In the genomic region with DNA sequence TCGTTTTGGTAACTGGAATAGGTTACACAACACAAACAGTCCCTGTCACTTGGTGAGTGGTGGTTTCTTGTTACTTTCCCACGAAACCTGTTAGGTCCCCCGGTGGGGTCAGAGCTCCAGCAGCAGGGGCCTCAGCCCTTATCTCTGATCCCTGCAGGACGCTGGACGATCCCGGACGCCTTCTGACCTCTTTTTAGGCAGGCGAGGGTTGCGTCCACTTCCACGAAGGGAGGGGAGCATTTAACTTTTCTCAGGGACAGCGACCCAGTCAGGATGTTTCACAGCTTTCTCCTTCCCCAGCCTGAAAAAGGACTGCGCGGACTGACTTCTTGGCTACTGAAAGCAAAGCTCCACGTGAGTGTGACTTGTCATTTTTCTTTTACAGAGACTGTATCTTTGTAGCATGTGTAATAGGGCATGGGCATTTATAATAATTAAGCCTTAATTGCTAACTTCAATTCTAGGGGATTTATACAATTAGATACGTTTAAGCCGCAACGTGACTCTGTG, we compare ENCODE assay signal across 8 cellular contexts. TPM values are rescaled to one million over a fixed set of nuclear protein-coding genes. Genes with fewer than 3 reads are reported as not detected.
DNase-seq lines count a peak whose midpoint lies in the region; ATAC-seq lines count a peak whose summit lies in the region.

No MANE protein-coding gene starts in this region.

- peak overlapping the region; percentile 58 for H3K27ac ChIP-seq in CD4-positive, CD25-positive, alpha-beta regulatory T cell (ENCODE audit: insufficient read depth, low read length, poor library complexity, severe bottlenecking)
- no peak overlapping the region for H3K27ac ChIP-seq in rectal smooth muscle tissue (ENCODE audit: low read depth, low read length)

- no peak overlapping the region for H3K9ac ChIP-seq in rectal smooth muscle tissue (ENCODE audit: low read length)

- peaks cover 0 to 4% (median 1%) of the 10 kb centered on the region in 7 donors for H3K9me3 Mint-ChIP-seq in CD4-positive, CD25-positive, alpha-beta regulatory T cell
- H3K9me3 Mint-ChIP-seq in activated T-cell treated with anti-CD3 and anti-CD28 coated beads, Interleukin-2, amount 50 U/mL, for 72 hours, result peaks cover 0 to 5% of the 10 kb centered on the region in 2 donors

- ATAC-seq in CD4-positive, CD25-positive, alpha-beta regulatory T cell (ENCODE audit: low read depth in 2 of 2), result no peak
- peak; percentile 10 for ATAC-seq in HG02642 (IDR thresholded peaks at IDR 0.05; ENCODE audit: poor library complexity, unreplicated experiment)
- peak; percentile 31 to 40 for ATAC-seq in activated T-cell treated with anti-CD3 and anti-CD28 coated beads, Interleukin-2, amount 50 U/mL, for 72 hours (replicated peaks in 1 of 2)
- ATAC-seq in left ventricle myocardium superior, result peak; percentile 44

- peak overlapping the region; percentile 82 for H3K4me3 ChIP-seq in CD4-positive, CD25-positive, alpha-beta regulatory T cell (ENCODE audit: low read depth, low read length)
- H3K4me3 ChIP-seq in rectal smooth muscle tissue (ENCODE audit: low read length), result peak overlapping the region; percentile 85

- peaks cover 31% of the 10 kb centered on the region for H3K36me3 Mint-ChIP-seq in CD4-positive, CD25-positive, alpha-beta regulatory T cell
- H3K36me3 Mint-ChIP-seq in activated T-cell treated with anti-CD3 and anti-CD28 coated beads, Interleukin-2, amount 50 U/mL, for 72 hours (ENCODE audit: insufficient read depth in 2 of 2), result peaks cover 22 to 24% of the 10 kb centered on the region in 2 donors

- no peak for DNase-seq in CD4-positive, CD25-positive, alpha-beta regulatory T cell
- peak in 1 of 2 donors; percentile 1 for DNase-seq in activated T-cell treated with anti-CD3 and anti-CD28 coated beads, Interleukin-2, amount 50 U/mL, for 72 hours
- DNase-seq in left ventricle myocardium superior, result no peak
- no peak for DNase-seq in SKM-1 treated with dmso at 0.1 percent for 144 hours (lab: John Stamatoyannopoulos, UW; ENCODE audit: unreplicated experiment)
- no peak for DNase-seq in putamen (ENCODE audit: low spot score)
- no peak for DNase-seq in ecto neural progenitor cell (ENCODE audit: low spot score)

- peak overlapping the region; percentile 93 to 97 (median 96) for H3K4me3 Mint-ChIP-seq in CD4-positive, CD25-positive, alpha-beta regulatory T cell
- peak overlapping the region; percentile 93 to 96 for H3K4me3 Mint-ChIP-seq in activated T-cell treated with anti-CD3 and anti-CD28 coated beads, Interleukin-2, amount 50 U/mL, for 72 hours

- H3K27me3 Mint-ChIP-seq in CD4-positive, CD25-positive, alpha-beta regulatory T cell, result peaks cover 4% of the 10 kb centered on the region
- no peaks in the 10 kb centered on the region for H3K27me3 Mint-ChIP-seq in activated T-cell treated with anti-CD3 and anti-CD28 coated beads, Interleukin-2, amount 50 U/mL, for 72 hours (ENCODE audit: low read depth)

- no peaks in the 10 kb centered on the region for H3K9me3 ChIP-seq in CD4-positive, CD25-positive, alpha-beta regulatory T cell (ENCODE audit: control insufficient read depth in 2 of 2, low read length in 2 of 2)

- peaks cover 17% of the 10 kb centered on the region for H3K4me1 ChIP-seq in CD4-positive, CD25-positive, alpha-beta regulatory T cell (ENCODE audit: control insufficient read depth, insufficient read depth, low read length, poor library complexity, severe bottlenecking)
- H3K4me1 ChIP-seq in rectal smooth muscle tissue (ENCODE audit: control insufficient read depth, insufficient read depth, low read length), result peaks cover 5% of the 10 kb centered on the region

- peaks cover 21% of the 10 kb centered on the region for H3K36me3 ChIP-seq in CD4-positive, CD25-positive, alpha-beta regulatory T cell (ENCODE audit: control insufficient read depth, insufficient read depth, low read length)
- peaks cover 6% of the 10 kb centered on the region for H3K36me3 ChIP-seq in rectal smooth muscle tissue (ENCODE audit: control insufficient read depth, insufficient read depth, low read length)

- intact Hi-C loops in left ventricle myocardium superior (cut with micrococcal nuclease), result no loop called here

- no peaks in the 10 kb centered on the region for H3K27me3 ChIP-seq in CD4-positive, CD25-positive, alpha-beta regulatory T cell (ENCODE audit: control insufficient read depth, insufficient read depth, low read length)
- H3K27me3 ChIP-seq in rectal smooth muscle tissue (ENCODE audit: control insufficient read depth, insufficient read depth, low read length), result no peaks in the 10 kb centered on the region

- H3K4me1 Mint-ChIP-seq in CD4-positive, CD25-positive, alpha-beta regulatory T cell, result peaks cover 13 to 40% (median 33%) of the 10 kb centered on the region in 4 donors
- peaks cover 14% of the 10 kb centered on the region for H3K4me1 Mint-ChIP-seq in activated T-cell treated with anti-CD3 and anti-CD28 coated beads, Interleukin-2, amount 50 U/mL, for 72 hours (ENCODE audit: low read depth)

- peak overlapping the region; percentile 79 to 91 (median 91) for H3K27ac Mint-ChIP-seq in CD4-positive, CD25-positive, alpha-beta regulatory T cell
- peak overlapping the region; percentile 92 for H3K27ac Mint-ChIP-seq in activated T-cell treated with anti-CD3 and anti-CD28 coated beads, Interleukin-2, amount 50 U/mL, for 72 hours

RNA-seq across cellular contexts. Expression of a gene that starts 0.7 kb away (rescaled TPM):
- total RNA-seq in CD4-positive, CD25-positive, alpha-beta regulatory T cell, result 4.6 TPM
- 1 to 10 TPM; 2.9 to 9.3 (median 5.8) TPM for polyA plus RNA-seq in CD4-positive, CD25-positive, alpha-beta regulatory T cell
- total RNA-seq in activated T-cell treated with anti-CD3 and anti-CD28 coated beads, Interleukin-2, amount 50 U/mL, for 72 hours, result 1 to 10 TPM; 6.2 to 8.5 TPM
- total RNA-seq in left ventricle myocardium superior, result 14.3 TPM

RNA-seq across cellular contexts. Expression of a gene that starts 22.8 kb away (rescaled TPM):
- total RNA-seq in CD4-positive, CD25-positive, alpha-beta regulatory T cell, result 11.5 TPM
- 10 to 100 TPM; 26.6 to 41.3 (median 30.6) TPM for polyA plus RNA-seq in CD4-positive, CD25-positive, alpha-beta regulatory T cell
- total RNA-seq in activated T-cell treated with anti-CD3 and anti-CD28 coated beads, Interleukin-2, amount 50 U/mL, for 72 hours, result 10 to 100 TPM; 15.3 to 16.3 TPM
- 19.9 TPM for total RNA-seq in left ventricle myocardium superior

RNA-seq across cellular contexts. Expression of a gene that starts 28.9 kb away (rescaled TPM):
- total RNA-seq in CD4-positive, CD25-positive, alpha-beta regulatory T cell, result 2.3 TPM
- 1 to 10 TPM; 2.1 to 3.9 (median 3.4) TPM for polyA plus RNA-seq in CD4-positive, CD25-positive, alpha-beta regulatory T cell
- total RNA-seq in activated T-cell treated with anti-CD3 and anti-CD28 coated beads, Interleukin-2, amount 50 U/mL, for 72 hours, result 1 to 10 TPM; 1.9 to 3.0 TPM
- 2.6 TPM for total RNA-seq in left ventricle myocardium superior

RNA-seq across cellular contexts. Expression of a gene that starts 47.9 kb away (rescaled TPM):
- 42.5 TPM for total RNA-seq in CD4-positive, CD25-positive, alpha-beta regulatory T cell
- polyA plus RNA-seq in CD4-positive, CD25-positive, alpha-beta regulatory T cell, result 10 to 100 TPM in 3 of 4 donors, 1 to 10 TPM in 1; 9.4 to 12.8 (median 11.4) TPM
- total RNA-seq in activated T-cell treated with anti-CD3 and anti-CD28 coated beads, Interleukin-2, amount 50 U/mL, for 72 hours, result 10 to 100 TPM; 23.6 to 26.3 TPM
- 15.5 TPM for total RNA-seq in left ventricle myocardium superior

Comparison
In these comparisons a context has a peak if more than half of its experiments do, and no peak if none do; other contexts are left out.
1. ATAC-seq: peak in HG02642 (single experiment), activated T-cell treated with anti-CD3 and anti-CD28 coated beads, Interleukin-2, amount 50 U/mL, for 72 hours (2 of 2) and left ventricle myocardium superior (single experiment); none in CD4-positive, CD25-positive, alpha-beta regulatory T cell (0 of 2).